In genomic region chr16:82192665-82193064, GRCh38 we compare ENCODE assay signal across 9 cellular contexts. TPM values are rescaled to one million over a fixed set of nuclear protein-coding genes. Genes with fewer than 3 reads are reported as not detected.
DNase-seq lines count a peak whose midpoint lies in the region; ATAC-seq and TF ChIP-seq lines count a peak whose summit lies in the region.
"Had no signal": no experiment of that assay in that cellular context is flagged by ENCODE, and none has a peak within 500 bp of the region (broad histone marks: within the 10 kb centered on the region; RNA-seq: fewer than 3 reads in every experiment).

No MANE protein-coding gene starts in this region.

- ATAC-seq in HG02870 (IDR thresholded peaks at IDR 0.05; ENCODE audit: unreplicated experiment) (peak; percentile 59), left lobe of liver (peak; percentile 27), GM21737 (IDR thresholded peaks at IDR 0.05; ENCODE audit: unreplicated experiment) (no peak), HG02610 (IDR thresholded peaks at IDR 0.05; ENCODE audit: unreplicated experiment) (no peak)
- peak; percentile 91 to 97 for ATAC-seq in activated T-cell treated with anti-CD3 and anti-CD28 coated beads, Interleukin-2, amount 50 U/mL, for 4 hours

- no peaks in the 10 kb centered on the region for H3K36me3 Mint-ChIP-seq in activated T-cell treated with anti-CD3 and anti-CD28 coated beads, Interleukin-2, amount 50 U/mL, for 4 hours (ENCODE audit: insufficient read depth)

- H3K9me3 Mint-ChIP-seq in activated T-cell treated with anti-CD3 and anti-CD28 coated beads, Interleukin-2, amount 50 U/mL, for 4 hours: no peaks in the 10 kb centered on the region

- peaks cover 18% of the 10 kb centered on the region for H3K4me1 Mint-ChIP-seq in activated T-cell treated with anti-CD3 and anti-CD28 coated beads, Interleukin-2, amount 50 U/mL, for 4 hours (ENCODE audit: low read depth)

- TF ChIP-seq CTCF in AG09309 (IDR thresholded peaks at IDR 0.05; ENCODE audit: control insufficient read depth, insufficient read depth, low read depth, low read length, missing control alignments): no peak

- H3K27me3 Mint-ChIP-seq in activated T-cell treated with anti-CD3 and anti-CD28 coated beads, Interleukin-2, amount 50 U/mL, for 4 hours (ENCODE audit: low read depth): peaks cover 2% of the 10 kb centered on the region

- no peak overlapping the region for H3K4me3 Mint-ChIP-seq in activated T-cell treated with anti-CD3 and anti-CD28 coated beads, Interleukin-2, amount 50 U/mL, for 4 hours

- DNase-seq in AG09309 (ENCODE audit: low read depth) (peak; percentile 28), left lobe of liver (ENCODE audit: low spot score) (no peak), NCI-H1092 treated with DMSO at 0.1 percent for 48 hours (lab: John Stamatoyannopoulos, UW) (no peak)
- no peak for DNase-seq in activated T-cell treated with anti-CD3 and anti-CD28 coated beads, Interleukin-2, amount 50 U/mL, for 4 hours
- no peak for DNase-seq in activated effector memory CD4-positive, alpha-beta T cell treated with Interleukin-2 at 50 U/mL for 16 hours

- no peak overlapping the region for H3K4me3 ChIP-seq in AG09309 (ENCODE audit: control insufficient read depth, low read depth, low read length)
- H3K4me3 ChIP-seq: tibial nerve had no signal

RNA-seq across cellular contexts. Expression of gene MPHOSPH6, which starts 22.6 kb away (rescaled TPM):
- 10 to 100 TPM; 51.7 to 60.0 (median 59.3) TPM for total RNA-seq in activated T-cell treated with anti-CD3 and anti-CD28 coated beads, Interleukin-2, amount 50 U/mL, for 4 hours
- 7.1 TPM for total RNA-seq in left lobe of liver

Comparison
In these comparisons a context has a peak if more than half of its experiments do, and no peak if none do; other contexts are left out.
1. ATAC-seq: peak in HG02870 (single experiment), activated T-cell treated with anti-CD3 and anti-CD28 coated beads, Interleukin-2, amount 50 U/mL, for 4 hours (2 of 2) and left lobe of liver (single experiment); none in GM21737 (single experiment) and HG02610 (single experiment).